ENCODE assay signal across 16 cellular contexts in the genomic region with DNA sequence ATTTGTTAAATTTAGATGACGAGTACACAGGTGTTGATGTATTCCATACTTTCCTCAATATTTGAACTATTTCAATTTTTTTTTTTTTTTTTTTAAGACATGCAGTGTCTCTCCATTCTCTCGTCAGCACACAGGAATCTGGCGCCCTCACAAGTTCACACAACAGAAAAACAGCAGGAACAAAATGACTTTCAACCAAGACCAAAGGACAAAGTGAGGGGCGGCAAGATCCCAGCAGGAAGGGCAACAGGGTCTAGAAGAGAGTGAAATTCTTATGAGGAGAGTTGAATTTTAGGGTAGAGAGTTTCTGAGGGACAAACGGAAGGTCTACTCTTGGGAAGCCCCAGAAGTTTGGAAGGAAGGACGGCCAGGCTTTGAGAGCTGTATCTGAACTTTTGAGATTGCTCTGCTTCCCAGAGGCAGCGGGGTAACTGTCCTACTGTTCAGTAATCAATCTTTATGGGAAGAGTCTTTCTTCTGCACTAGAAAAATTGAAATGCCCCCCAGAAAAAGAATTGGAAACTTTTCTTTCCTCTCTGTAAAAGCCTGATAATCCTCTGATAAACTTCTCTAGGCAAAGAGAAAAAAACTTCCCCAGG.
A peak's percentile ranks its signal among the peaks of the same experiment; 100 is the strongest.
DNase-seq lines count a peak whose midpoint lies in the region; ATAC-seq, FAIRE-seq and TF ChIP-seq lines count a peak whose summit lies in the region.
"Had no signal": no experiment of that assay in that cellular context is flagged by ENCODE, and none has a peak within 500 bp of the region (broad histone marks: within the 10 kb centered on the region; RNA-seq: fewer than 3 reads in every experiment).

No MANE protein-coding gene starts in this region.

- H3K27ac ChIP-seq in KMS-11 (peak overlapping the region; percentile 56), GM12878 (ENCODE audit: control insufficient read depth, insufficient read depth) (no peak overlapping the region), mesendoderm (ENCODE audit: low read depth, low read length) (no peak overlapping the region)
- H3K27ac ChIP-seq: ascending aorta had no signal

- peak; percentile 9 for DNase-seq in ELF-1 (ENCODE audit: low read depth, low spot score)
- no peak for DNase-seq in GM12878 (ENCODE audit: low read depth, low spot score)
- peak; percentile 83 for DNase-seq in mesendoderm
- DNase-seq: activated effector memory CD4-positive, alpha-beta T cell treated with anti-CD3 and anti-CD28 coated beads, Interleukin-2, amount 50 U/mL, for 16 hours; C1 segment of cervical spinal cord; effector CD8-positive, alpha-beta T cell; naive thymus-derived CD8-positive, alpha-beta T cell; SHP77 treated with DMSO at 0.1 percent for 48 hours had no signal

- TF ChIP-seq CTCF in KMS-11 (conservative IDR thresholded peaks at IDR 0.05; ENCODE audit: low read depth, low read length): no peak
- peak in 2 of 3 experiments; percentile 12 to 19; a peak in 2 of 6 replicates for TF ChIP-seq CTCF in GM12878 (IDR thresholded peaks at IDR 0.05 in 2 of 3, conservative IDR thresholded peaks at IDR 0.05 in 1 of 3; ENCODE audit: control insufficient read depth in 2 of 3, extremely low read depth in 1 of 3, insufficient read depth in 1 of 3, low read depth in 3 of 3, low read length in 3 of 3)

- H3K9me3 ChIP-seq in GM12878 (replicated peaks; ENCODE audit: control insufficient read depth, insufficient read depth, low read length): no peaks in the 10 kb centered on the region
- H3K9me3 ChIP-seq: ascending aorta, HAP-1 had no signal

- SMC1A ChIA-PET in GM12878 (lab: Charles Lee; ENCODE audit: uncharacterized antibody, unreplicated experiment): interaction anchor here (0.6 to 1.5 kb wide), 6 partner anchors 13 to 1083 kb away, joined by 3 to 6 read pairs (median 4); no protein-coding TSS in a partner anchor

- no peak for TF ChIP-seq POLR2A in GM12878 (IDR thresholded peaks at IDR 0.05; ENCODE audit: low read depth, low read length)

- H3K27me3 ChIP-seq in KMS-11 (ENCODE audit: insufficient read depth, low read depth) (no peaks in the 10 kb centered on the region), GM12878 (replicated peaks in 1 of 2; ENCODE audit: control insufficient read depth in 2 of 2, insufficient read depth in 2 of 2, low read length in 1 of 2) (no peaks in the 10 kb centered on the region), mesendoderm (ENCODE audit: insufficient read depth, low read length, poor library complexity) (no peaks in the 10 kb centered on the region)
- H3K27me3 ChIP-seq: ascending aorta had no signal

- no peaks in the 10 kb centered on the region for H3K79me1 ChIP-seq in mesendoderm (ENCODE audit: low read length)

- CTCF ChIA-PET in GM12878 (lab: Yijun Ruan, JAX): interaction anchor here (0.6 to 3.2 kb wide), 6 partner anchors 12 to 1738 kb away, joined by 3 to 15 read pairs (median 3); no protein-coding TSS in a partner anchor

- no peak overlapping the region for H4K5ac ChIP-seq in mesendoderm (ENCODE audit: low read length)

- no peak for TF ChIP-seq EP300 in GM12878 (IDR thresholded peaks at IDR 0.05; ENCODE audit: borderline replicate concordance in 1 of 2, control insufficient read depth in 1 of 2, low read depth in 2 of 2, low read length in 2 of 2)

- H3K23ac ChIP-seq in mesendoderm (ENCODE audit: low read length): no peak overlapping the region

- WGBS in GM12878 (ENCODE audit: insufficient coverage, insufficient replicate concordance, low lambda C conversion rate, missing lambda C conversion rate): 3% methylated on average over 6 of the region's 7 CpGs
- no CpG with 5 or more reads among the region's 7 CpGs for WGBS in mesendoderm (ENCODE audit: extremely low coverage, insufficient coverage, low lambda C conversion rate)

- no TSS peak for BruUV-seq in GM12878 (replicated peaks; lab: Mats Ljungman, UMichigan)

- H3K18ac ChIP-seq in mesendoderm (ENCODE audit: low read length): no peak overlapping the region

- peak overlapping the region; percentile 65 for H3K56ac ChIP-seq in mesendoderm (ENCODE audit: low read length)

- no peak overlapping the region for H2AK5ac ChIP-seq in mesendoderm (ENCODE audit: low read length)

- H4K20me1 ChIP-seq in KMS-11 (ENCODE audit: insufficient read depth) (no peaks in the 10 kb centered on the region), GM12878 (ENCODE audit: control insufficient read depth, insufficient read depth) (no peaks in the 10 kb centered on the region)

- H3K9ac ChIP-seq in KMS-11 (peak overlapping the region; percentile 25; the same call in 1 of the 2 replicates), GM12878 (ENCODE audit: control insufficient read depth, insufficient read depth, low read length) (no peak overlapping the region), mesendoderm (ENCODE audit: low read length) (peak overlapping the region; percentile 33)

- FAIRE-seq in GM12878 (lab: Jason Lieb, UNC): no peak
- FAIRE-seq: frontal cortex had no signal

- in situ Hi-C loops in GM12878 (cut with MboI): no loop called here

- POLR2A ChIA-PET in GM12878 (lab: Charles Lee): no interaction called here

- TF ChIP-seq RAD21 in GM12878 (IDR thresholded peaks at IDR 0.05; ENCODE audit: insufficient read depth, low read depth, low read length): peak; percentile 61

- peak overlapping the region; percentile 21 for H2BK120ac ChIP-seq in mesendoderm (ENCODE audit: low read depth, low read length)

- H3K36me3 ChIP-seq in KMS-11 (ENCODE audit: insufficient read depth): no peaks in the 10 kb centered on the region; the same call in 1 of the 2 replicates
- H3K36me3 ChIP-seq in GM12878 (ENCODE audit: control insufficient read depth in 2 of 2, insufficient read depth in 2 of 2, low read length in 1 of 2): no peaks in the 10 kb centered on the region
- no peaks in the 10 kb centered on the region for H3K36me3 ChIP-seq in mesendoderm (ENCODE audit: control insufficient read depth, insufficient read depth, low read length)
- H3K36me3 ChIP-seq: ascending aorta, HAP-1 had no signal

- H3K79me2 ChIP-seq in KMS-11 (ENCODE audit: insufficient read depth, low read depth): peaks cover 5% of the 10 kb centered on the region; the same call in 1 of the 2 replicates
- no peaks in the 10 kb centered on the region for H3K79me2 ChIP-seq in GM12878 (ENCODE audit: control insufficient read depth, insufficient read depth, low read length)
- no peaks in the 10 kb centered on the region for H3K79me2 ChIP-seq in mesendoderm (ENCODE audit: control insufficient read depth, insufficient read depth, low read length)

- RAD21 ChIA-PET in GM12878 (lab: Charles Lee; ENCODE audit: unreplicated experiment): interaction anchor here (0.7 kb wide), 1 partner anchor 1201 kb away, joined by 3 read pairs; no protein-coding TSS in a partner anchor

- intact Hi-C loops in GM12878 (cut with micrococcal nuclease; ENCODE audit: unreplicated experiment): loop anchor here (1.0 kb wide), 1 partner anchor 45 kb away; no protein-coding TSS in a partner anchor

- no peak overlapping the region for H2BK15ac ChIP-seq in mesendoderm (replicated peaks; ENCODE audit: low read depth)

- H3K4me2 ChIP-seq in KMS-11 (peak overlapping the region; percentile 66), GM12878 (ENCODE audit: control insufficient read depth, insufficient read depth) (no peak overlapping the region; the same call in 1 of the 2 replicates), mesendoderm (ENCODE audit: low read length) (no peak overlapping the region)

- H3K4me3 ChIP-seq in KMS-11 (IDR thresholded peaks at IDR 0.05; ENCODE audit: insufficient read depth, low read depth, low read length) (no peak overlapping the region), GM12878 (no peak overlapping the region), mesendoderm (ENCODE audit: low read length) (no peak overlapping the region)
- H3K4me3 ChIP-seq: ascending aorta, HAP-1 had no signal

- no peak overlapping the region for H2AFZ ChIP-seq in KMS-11 (ENCODE audit: low read depth)
- H2AFZ ChIP-seq in GM12878 (ENCODE audit: control insufficient read depth, low read depth, low read length): no peak overlapping the region

- H3K4ac ChIP-seq in mesendoderm (ENCODE audit: low read depth, low read length): no peak overlapping the region

- ATAC-seq in GM12878: no peak
- ATAC-seq in GM18861 (IDR thresholded peaks at IDR 0.05; ENCODE audit: unreplicated experiment): no peak
- ATAC-seq in HG03565 (IDR thresholded peaks at IDR 0.05; ENCODE audit: unreplicated experiment): no peak
- no peak for ATAC-seq in SK-N-SH treated with all-trans-retinoic acid at 6 μM for 48 hours
- no peak for ATAC-seq in GM18873 (IDR thresholded peaks at IDR 0.05; ENCODE audit: low FRiP score, unreplicated experiment)
- ATAC-seq: naive thymus-derived CD8-positive, alpha-beta T cell had no signal

- H4K8ac ChIP-seq in mesendoderm (ENCODE audit: low read depth, low read length): no peak overlapping the region

- H2BK5ac ChIP-seq in mesendoderm (ENCODE audit: low read length): no peak overlapping the region

- H3K4me1 ChIP-seq in KMS-11 (ENCODE audit: low read depth, poor library complexity, severe bottlenecking) (peaks cover 62% of the 10 kb centered on the region), GM12878 (ENCODE audit: control insufficient read depth, insufficient read depth, low read length) (no peaks in the 10 kb centered on the region), mesendoderm (ENCODE audit: control insufficient read depth, low read depth, low read length) (no peaks in the 10 kb centered on the region)
- H3K4me1 ChIP-seq: ascending aorta, HAP-1 had no signal

TF ChIP-seq in GM12878, 131 proteins besides CTCF, POLR2A, EP300 and RAD21:
- TF ChIP-seq ZNF384 (IDR thresholded peaks at IDR 0.05; ENCODE audit: borderline replicate concordance, low read depth, low read length): peak; percentile 32; the same call in 1 of the 2 replicates
- TF ChIP-seq STAT3 (IDR thresholded peaks at IDR 0.05; ENCODE audit: low read depth, low read length): no peak
TF ChIP-seq in GM12878: peak in this region for 1.

TF ChIP-seq in SK-N-SH treated with all-trans-retinoic acid at 6 μM for 48 hours, 23 proteins besides CTCF, POLR2A, EP300 and RAD21 (continues in another document):
- TF ChIP-seq ZNF70 (CRISPR knock-in tag; IDR thresholded peaks at IDR 0.05): no peak
